ENCODE assay signal across 1 cellular context in the genomic region with DNA sequence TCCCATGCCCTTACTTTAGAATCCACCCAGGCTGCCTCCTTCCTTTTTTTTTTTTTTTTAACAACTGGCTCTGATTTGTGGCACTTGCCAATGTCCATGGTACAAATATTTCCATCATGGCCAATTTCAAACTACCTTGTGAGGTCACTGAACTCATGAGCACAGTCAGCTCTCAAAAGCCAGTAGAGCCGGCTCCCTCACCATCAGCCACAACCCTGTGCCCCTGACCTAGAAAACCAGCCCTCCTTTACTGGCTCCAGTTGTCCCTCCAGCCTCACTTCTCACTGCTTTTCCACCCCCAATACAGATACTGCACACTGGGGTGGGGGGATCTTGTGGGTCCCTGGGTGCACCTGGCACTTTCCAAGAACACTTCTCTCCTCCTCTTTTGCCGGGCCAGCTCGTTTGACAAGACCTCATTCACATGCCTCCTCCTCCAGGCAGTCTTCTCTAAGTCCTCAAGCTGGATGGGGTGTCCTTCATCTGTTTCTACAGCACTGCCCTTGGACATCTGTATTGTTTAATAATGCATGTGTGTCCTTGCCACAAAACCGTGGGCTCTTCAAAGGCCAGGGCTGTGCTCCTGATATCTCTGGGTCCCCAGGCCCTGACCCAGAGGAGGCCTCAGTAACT.
TF ChIP-seq lines count a peak whose summit lies in the region.

No MANE protein-coding gene starts in this region.

TF ChIP-seq in HEK293T, 16 proteins besides CTCF, POLR2A, EP300 and RAD21 (continued from another document):
- TF ChIP-seq TARDBP (IDR thresholded peaks at IDR 0.05) (no peak), ARNT (IDR thresholded peaks at IDR 0.05) (no peak), FOXM1 (IDR thresholded peaks at IDR 0.05; ENCODE audit: borderline replicate concordance) (no peak), CTBP1 (IDR thresholded peaks at IDR 0.05; ENCODE audit: borderline replicate concordance) (no peak), ZNF384 (IDR thresholded peaks at IDR 0.05) (no peak), ELF4 (IDR thresholded peaks at IDR 0.05) (no peak), SP1 (IDR thresholded peaks at IDR 0.05) (no peak), HDGF (IDR thresholded peaks at IDR 0.05; ENCODE audit: borderline replicate concordance) (no peak)
- TF ChIP-seq, protein P1, sequence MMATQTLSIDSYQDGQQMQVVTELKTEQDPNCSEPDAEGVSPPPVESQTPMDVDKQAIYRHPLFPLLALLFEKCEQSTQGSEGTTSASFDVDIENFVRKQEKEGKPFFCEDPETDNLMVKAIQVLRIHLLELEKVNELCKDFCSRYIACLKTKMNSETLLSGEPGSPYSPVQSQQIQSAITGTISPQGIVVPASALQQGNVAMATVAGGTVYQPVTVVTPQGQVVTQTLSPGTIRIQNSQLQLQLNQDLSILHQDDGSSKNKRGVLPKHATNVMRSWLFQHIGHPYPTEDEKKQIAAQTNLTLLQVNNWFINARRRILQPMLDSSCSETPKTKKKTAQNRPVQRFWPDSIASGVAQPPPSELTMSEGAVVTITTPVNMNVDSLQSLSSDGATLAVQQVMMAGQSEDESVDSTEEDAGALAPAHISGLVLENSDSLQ (IDR thresholded peaks at IDR 0.05), result no peak
TF ChIP-seq in HEK293T: peak in this region for 0.
